13 cellular contexts compared by ENCODE assay signal in genomic region chrX:46904626-46905025, GRCh38.
"Had no signal": no experiment of that assay in that cellular context is flagged by ENCODE, and none has a peak within 500 bp of the region (broad histone marks: within the 10 kb centered on the region; RNA-seq: fewer than 3 reads in every experiment).

No MANE protein-coding gene starts in this region.

- H3K4me1 ChIP-seq: SJSA1 had no signal

- H3K27me3 ChIP-seq: ascending aorta, body of pancreas, MG63, SJSA1 had no signal

- H3K27ac ChIP-seq: ascending aorta, SJSA1 had no signal

- FAIRE-seq: RCC 7860 had no signal

- H3K9me3 ChIP-seq: ascending aorta, body of pancreas, MG63, SJSA1 had no signal

- H3K4me3 ChIP-seq: body of pancreas had no signal

- DNase-seq: activated CD4-positive, alpha-beta T cell treated with anti-CD3 and anti-CD28 coated beads for 48 hours; activated CD4-positive, alpha-beta T cell treated with anti-CD3 and anti-CD28 coated beads, Interleukin-2, amount 50 U/mL, for 4 hours; activated effector memory CD4-positive, alpha-beta T cell treated with anti-CD3 and anti-CD28 coated beads, Interleukin-2, amount 50 U/mL, for 16 hours; activated naive CD4-positive, alpha-beta T cell treated with Interleukin-2 at 50 U/mL for 16 hours; activated naive CD8-positive, alpha-beta T cell treated with anti-CD3 and anti-CD28 coated beads, Interleukin-2, amount 50 U/mL, for 24 hours; body of pancreas; central memory CD4-positive, alpha-beta T cell; NCI-H2029 treated with DMSO at 0.1 percent for 48 hours; NK-92 treated with Interleukin-12 subunit alpha and Interleukin-12 subunit beta, amount 100 ng/mL, for 24 hours had no signal

- H3K36me3 ChIP-seq: ascending aorta, MG63, SJSA1 had no signal
